ENCODE assay signal across 21 cellular contexts in the genomic region with DNA sequence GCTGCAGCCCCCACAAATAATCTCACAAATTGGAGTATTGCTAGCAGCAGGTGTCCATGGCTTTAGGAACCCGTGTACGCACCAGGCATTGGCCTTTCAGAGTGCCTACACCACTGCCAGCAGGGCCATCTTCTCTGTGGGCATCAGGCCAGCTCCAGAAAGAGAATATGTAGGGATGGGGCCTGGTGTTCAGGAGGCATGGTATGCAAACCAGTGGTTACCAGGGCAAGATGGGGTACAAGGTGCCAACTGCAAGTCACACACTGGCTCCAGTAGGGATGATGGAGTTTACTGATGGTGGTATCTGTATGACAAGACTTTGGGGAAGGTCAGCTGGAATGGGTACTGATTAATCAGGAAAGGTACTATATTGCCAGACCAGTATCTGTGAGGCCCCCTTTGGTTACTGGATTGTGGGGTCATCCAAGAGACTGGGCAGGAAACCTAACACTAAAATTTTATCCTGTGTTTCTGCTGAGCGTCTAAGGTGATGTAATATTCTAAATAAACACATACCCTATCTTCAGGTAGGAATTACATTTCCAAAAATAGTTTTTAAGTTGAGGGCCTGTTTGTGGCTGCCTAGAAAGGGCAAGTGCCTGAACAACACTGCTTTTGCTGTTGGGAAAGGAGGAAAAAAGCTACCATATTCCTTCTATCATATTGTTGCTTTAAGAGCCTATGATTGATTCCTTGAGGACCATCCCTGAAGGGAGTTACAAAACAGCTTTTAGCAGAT. TPM values are rescaled to one million over a fixed set of nuclear protein-coding genes. Genes with fewer than 3 reads are reported as not detected.
A peak's percentile ranks its signal among the peaks of the same experiment; 100 is the strongest.
DNase-seq lines count a peak whose midpoint lies in the region; TF ChIP-seq lines count a peak whose summit lies in the region.
"Had no signal": no experiment of that assay in that cellular context is flagged by ENCODE, and none has a peak within 500 bp of the region (broad histone marks: within the 10 kb centered on the region; RNA-seq: fewer than 3 reads in every experiment).

No MANE protein-coding gene starts in this region.

- H3K9me3 ChIP-seq in breast epithelium (no peaks in the 10 kb centered on the region), left ventricle myocardium inferior (replicated peaks) (no peaks in the 10 kb centered on the region), Caco-2 (no peaks in the 10 kb centered on the region)
- H3K9me3 ChIP-seq: vagina had no signal

- H3K4me3 Mint-ChIP-seq in MCF 10A (ENCODE audit: unreplicated experiment) (no peak overlapping the region), type B pancreatic cell (no peak overlapping the region), Caco-2 (ENCODE audit: unreplicated experiment) (no peak overlapping the region)
- H3K4me3 Mint-ChIP-seq: CD14-positive monocyte, IgD-negative memory B cell, nephron had no signal

- no peaks in the 10 kb centered on the region for H3K4me1 ChIP-seq in breast epithelium
- peaks cover 62% of the 10 kb centered on the region for H3K4me1 ChIP-seq in left ventricle myocardium inferior
- no peaks in the 10 kb centered on the region for H3K4me1 ChIP-seq in Caco-2

- H3K27me3 Mint-ChIP-seq in MCF 10A (ENCODE audit: insufficient read depth, unreplicated experiment), result no peaks in the 10 kb centered on the region
- H3K27me3 Mint-ChIP-seq in type B pancreatic cell, result no peaks in the 10 kb centered on the region
- H3K27me3 Mint-ChIP-seq in Caco-2 (ENCODE audit: insufficient read depth, unreplicated experiment), result no peaks in the 10 kb centered on the region
- H3K27me3 Mint-ChIP-seq: IgD-negative memory B cell, progenitor cell of endocrine pancreas had no signal

- H3K4me3 ChIP-seq in breast epithelium (no peak overlapping the region), left ventricle myocardium inferior (peak overlapping the region; percentile 10), Caco-2 (ENCODE audit: low read depth, low read length) (no peak overlapping the region)
- H3K4me3 ChIP-seq: smooth muscle cell, vagina had no signal

- H3K4me1 Mint-ChIP-seq in MCF 10A (ENCODE audit: insufficient read depth, unreplicated experiment) (peaks cover 5% of the 10 kb centered on the region), type B pancreatic cell (ENCODE audit: unreplicated experiment) (peaks cover 5% of the 10 kb centered on the region), Caco-2 (ENCODE audit: low read depth, unreplicated experiment) (no peaks in the 10 kb centered on the region)
- H3K4me1 Mint-ChIP-seq: CD14-positive monocyte had no signal

- no peaks in the 10 kb centered on the region for H3K9me3 Mint-ChIP-seq in MCF 10A (ENCODE audit: unreplicated experiment)
- H3K9me3 Mint-ChIP-seq in type B pancreatic cell, result no peaks in the 10 kb centered on the region
- no peaks in the 10 kb centered on the region for H3K9me3 Mint-ChIP-seq in Caco-2 (ENCODE audit: unreplicated experiment)
- H3K9me3 Mint-ChIP-seq: CD14-positive monocyte, IgD-negative memory B cell, nephron had no signal

- POLR2A ChIA-PET in MCF 10A (lab: Yijun Ruan, JAX), result interaction anchor here (1.0 to 2.6 kb wide), 4 partner anchors 8 to 30 kb away, joined by 3 to 7 read pairs (median 4); partner anchors contain the start of gene PLCD4
- POLR2A ChIA-PET in Caco-2 (lab: Charles Lee), result no interaction called here

- no TSS peak for BruUV-seq in MCF 10A (replicated peaks; lab: Mats Ljungman, UMichigan)
- no TSS peak for BruUV-seq in Caco-2 (replicated peaks; lab: Mats Ljungman, UMichigan)

- peaks cover 74% of the 10 kb centered on the region for H3K36me3 Mint-ChIP-seq in MCF 10A (ENCODE audit: insufficient read depth, unreplicated experiment)
- H3K36me3 Mint-ChIP-seq in type B pancreatic cell, result peaks cover 2% of the 10 kb centered on the region
- peaks cover 64% of the 10 kb centered on the region for H3K36me3 Mint-ChIP-seq in Caco-2 (ENCODE audit: insufficient read depth, unreplicated experiment)

- no peak for TF ChIP-seq CTCF in MCF 10A (IDR thresholded peaks at IDR 0.05; ENCODE audit: unreplicated experiment)
- TF ChIP-seq CTCF in breast epithelium (IDR thresholded peaks at IDR 0.05), result no peak
- TF ChIP-seq CTCF in left ventricle myocardium inferior (IDR thresholded peaks at IDR 0.05; ENCODE audit: borderline replicate concordance), result no peak
- no peak for TF ChIP-seq CTCF in type B pancreatic cell (conservative IDR thresholded peaks at IDR 0.05)
- no peak for TF ChIP-seq CTCF in Caco-2 (IDR thresholded peaks at IDR 0.05; ENCODE audit: insufficient read depth in 1 of 2, low read depth in 1 of 2, low read length in 1 of 2, severe bottlenecking in 1 of 2, unreplicated experiment in 1 of 2)

- H3K27ac ChIP-seq in breast epithelium, result no peak overlapping the region
- peak overlapping the region; percentile 78 for H3K27ac ChIP-seq in left ventricle myocardium inferior (replicated peaks)
- H3K27ac ChIP-seq: epithelial cell of prostate, foreskin keratinocyte, vagina had no signal

- DNase-seq in MCF 10A (ENCODE audit: unreplicated experiment) (no peak), breast epithelium (ENCODE audit: low spot score in 2 of 2) (no peak), NCI-H69 (lab: John Stamatoyannopoulos, UW) (peak; percentile 1), left ventricle myocardium inferior (no peak), type B pancreatic cell (ENCODE audit: extremely low spot score, unreplicated experiment) (no peak), SHP77 treated with DMSO at 0.1 percent for 48 hours (lab: John Stamatoyannopoulos, UW) (no peak), DMS53 treated with DMSO at 0.1 percent for 48 hours (lab: John Stamatoyannopoulos, UW; ENCODE audit: unreplicated experiment) (no peak), Caco-2 (no peak)
- DNase-seq: ACHN; foreskin keratinocyte; NCI-H1694 treated with DMSO at 0.1 percent for 48 hours; NCI-H226; stimulated activated CD4-positive, alpha-beta T cell treated with anti-CD3 and anti-CD28 coated beads, Interleukin-4, amount 100 ng/mL, for 4 hours; T1000 had no signal

- CTCF ChIA-PET in MCF 10A (lab: Yijun Ruan, JAX), result interaction anchor here (0.5 to 1.0 kb wide), 4 partner anchors 83 to 361 kb away, joined by 3 read pairs; no protein-coding TSS in a partner anchor
- CTCF ChIA-PET in Caco-2 (lab: Charles Lee), result no interaction called here

- H3K36me3 ChIP-seq in breast epithelium, result no peaks in the 10 kb centered on the region
- H3K36me3 ChIP-seq in left ventricle myocardium inferior, result peaks cover 43% of the 10 kb centered on the region
- H3K36me3 ChIP-seq in Caco-2 (ENCODE audit: control insufficient read depth, insufficient read depth, low read length), result no peaks in the 10 kb centered on the region

- no peak for TF ChIP-seq POLR2A in breast epithelium (IDR thresholded peaks at IDR 0.05)

- H3K27ac Mint-ChIP-seq in MCF 10A (ENCODE audit: low read depth, unreplicated experiment) (peak overlapping the region; percentile 57), type B pancreatic cell (peak overlapping the region; percentile 16), Caco-2 (ENCODE audit: unreplicated experiment) (no peak overlapping the region)
- H3K27ac Mint-ChIP-seq: IgD-negative memory B cell, nephron had no signal

- intact Hi-C loops in MCF 10A (cut with micrococcal nuclease), result no loop called here
- intact Hi-C loops in breast epithelium (cut with DNase I; ENCODE audit: low total_unique reads), result no loop called here
- intact Hi-C loops in left ventricle myocardium inferior (cut with micrococcal nuclease), result no loop called here
- intact Hi-C loops in Caco-2 (cut with micrococcal nuclease; ENCODE audit: unreplicated experiment), result no loop called here

- H3K27me3 ChIP-seq in breast epithelium (no peaks in the 10 kb centered on the region), left ventricle myocardium inferior (ENCODE audit: low read depth) (no peaks in the 10 kb centered on the region), Caco-2 (replicated peaks; ENCODE audit: control insufficient read depth, insufficient read depth, low read length) (no peaks in the 10 kb centered on the region)
- H3K27me3 ChIP-seq: foreskin keratinocyte, vagina had no signal

RNA-seq across cellular contexts. Expression of gene CNOT9, which starts 9.0 kb away (rescaled TPM):
- 64.9 and 66.1 TPM in 2 replicates for total RNA-seq in MCF 10A (2022)
- total RNA-seq in breast epithelium, result 10 to 100 TPM; 30.6 to 55.6 (median 44.9) TPM
- 18.9 TPM for total RNA-seq in left ventricle myocardium inferior
- total RNA-seq in type B pancreatic cell (ENCODE audit: low replicate concordance), result 42.9 and 59.4 TPM in 2 replicates
- total RNA-seq in Caco-2 (2022), result 56.4 and 59.9 TPM in 2 replicates

RNA-seq across cellular contexts. Expression of gene USP37, which starts 9.5 kb away (rescaled TPM):
- total RNA-seq in MCF 10A (2022), result 11.6 and 16.4 TPM in 2 replicates
- 10 to 100 TPM in 2 of 3 donors, 1 to 10 TPM in 1; 6.9 to 24.6 (median 14.4) TPM for total RNA-seq in breast epithelium
- total RNA-seq in left ventricle myocardium inferior, result 5.7 TPM
- 16.5 and 22.9 TPM in 2 replicates for total RNA-seq in type B pancreatic cell (ENCODE audit: low replicate concordance)
- total RNA-seq in Caco-2 (2022), result 18.6 and 22.2 TPM in 2 replicates

RNA-seq across cellular contexts. Expression of gene PLCD4, which starts 30.0 kb away (rescaled TPM):
- total RNA-seq in MCF 10A (2022) (0.40 and 0.86 TPM in 2 replicates), breast epithelium (1 to 10 TPM; 1.8 to 8.0 (median 2.6) TPM), left ventricle myocardium inferior (0.99 TPM), type B pancreatic cell (ENCODE audit: low replicate concordance) (0.40 and 1.4 TPM in 2 replicates), Caco-2 (2022) (0.26 and 0.48 TPM in 2 replicates)
